ENCODE assay signal across 13 cellular contexts in the genomic region with DNA sequence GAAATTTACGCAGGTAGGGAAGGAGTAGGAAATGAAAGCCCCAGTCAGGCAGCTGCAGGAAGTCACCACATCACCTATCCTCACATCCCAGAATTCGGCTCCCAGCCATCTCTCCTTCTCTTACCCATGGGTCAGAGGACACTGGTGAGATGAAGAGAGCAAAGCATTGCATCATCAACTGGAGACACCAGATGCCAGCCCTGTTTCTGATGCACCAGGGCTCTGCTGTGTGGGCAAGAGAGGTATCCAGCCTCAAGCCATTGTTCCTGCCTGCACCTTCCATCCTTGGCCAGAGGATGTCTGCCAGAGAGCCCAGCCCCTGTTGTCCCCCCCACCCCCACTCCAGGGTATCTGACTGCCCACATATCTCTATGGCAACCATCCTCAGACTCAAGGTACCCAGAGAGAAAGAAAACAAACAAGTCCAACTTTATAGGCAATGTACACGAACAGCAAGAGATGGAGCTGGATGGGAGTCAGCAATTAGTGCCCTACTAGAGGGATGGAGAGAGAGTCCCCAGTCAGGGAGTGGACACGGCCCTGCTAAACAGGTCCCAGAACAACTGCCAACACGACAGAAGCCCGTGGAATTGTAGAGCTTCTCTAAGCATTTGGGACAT. TPM values are rescaled to one million over a fixed set of nuclear protein-coding genes. Genes with fewer than 3 reads are reported as not detected.
A peak's percentile ranks its signal among the peaks of the same experiment; 100 is the strongest.
DNase-seq lines count a peak whose midpoint lies in the region; ATAC-seq, FAIRE-seq and TF ChIP-seq lines count a peak whose summit lies in the region.
"Had no signal": no experiment of that assay in that cellular context is flagged by ENCODE, and none has a peak within 500 bp of the region (broad histone marks: within the 10 kb centered on the region; RNA-seq: fewer than 3 reads in every experiment).

No MANE protein-coding gene starts in this region.

- peak overlapping the region; percentile 79 for H3K4me3 Mint-ChIP-seq in T-helper 1 cell treated with Interleukin-12 subunit alpha and Interleukin-12 subunit beta and Interleukin-4 antibody, amounts not matched to agents 30 μg/mL and 1 μg/mL, for 36 hours
- H3K4me3 Mint-ChIP-seq in activated CD8-positive, alpha-beta T cell treated with anti-CD3 and anti-CD28 coated beads, Interleukin-2, amount 10 ng/mL, durations not matched to agents 7 days and 5 days = no peak overlapping the region

- no peaks in the 10 kb centered on the region for H3K27me3 Mint-ChIP-seq in T-helper 1 cell treated with Interleukin-12 subunit alpha and Interleukin-12 subunit beta and Interleukin-4 antibody, amounts not matched to agents 30 μg/mL and 1 μg/mL, for 36 hours (ENCODE audit: low read depth)
- no peaks in the 10 kb centered on the region for H3K27me3 Mint-ChIP-seq in activated CD8-positive, alpha-beta T cell treated with anti-CD3 and anti-CD28 coated beads, Interleukin-2, amount 10 ng/mL, durations not matched to agents 7 days and 5 days (ENCODE audit: low read depth)

- TF ChIP-seq POLR2A in HepG2 (IDR thresholded peaks at IDR 0.05; ENCODE audit: insufficient read depth in 1 of 2, low read depth in 2 of 2, low read length in 2 of 2) = no peak
- TF ChIP-seq POLR2A in stomach (IDR thresholded peaks at IDR 0.05) = no peak

- H3K36me3 Mint-ChIP-seq in T-helper 1 cell treated with Interleukin-12 subunit alpha and Interleukin-12 subunit beta and Interleukin-4 antibody, amounts not matched to agents 30 μg/mL and 1 μg/mL, for 36 hours (ENCODE audit: low read depth) = peaks cover 29% of the 10 kb centered on the region
- H3K36me3 Mint-ChIP-seq in activated CD8-positive, alpha-beta T cell treated with anti-CD3 and anti-CD28 coated beads, Interleukin-2, amount 10 ng/mL, durations not matched to agents 7 days and 5 days (ENCODE audit: low read depth) = peaks cover 40% of the 10 kb centered on the region

- peaks cover 13% of the 10 kb centered on the region; the same call in 1 of the 2 replicates for H4K20me1 ChIP-seq in HepG2 (ENCODE audit: insufficient read depth, low read length)

- BruUV-seq in HepG2 (replicated peaks; lab: Mats Ljungman, UMichigan) = no TSS peak

- no peak for TF ChIP-seq RAD21 in HepG2 (CRISPR knock-in tag; IDR thresholded peaks at IDR 0.05)

- H3K9me3 ChIP-seq in HepG2 (ENCODE audit: low read length) (no peaks in the 10 kb centered on the region), stomach (no peaks in the 10 kb centered on the region)

- intact Hi-C loops in HepG2 (cut with micrococcal nuclease; ENCODE audit: unreplicated experiment) = no loop called here
- intact Hi-C loops in stomach (cut with DNase I; ENCODE audit: low total_unique reads) = no loop called here
- intact Hi-C loops in head of caudate nucleus (cut with DNase I) = no loop called here

- POLR2A ChIA-PET in activated CD8-positive, alpha-beta T cell treated with anti-CD3 and anti-CD28 coated beads, Interleukin-2, amount 10 ng/mL, durations not matched to agents 7 days and 5 days (lab: Charles Lee) = interaction anchor here (0.9 kb wide), 1 partner anchor 25 kb away, joined by 3 read pairs; no protein-coding TSS in a partner anchor
- POLR2A ChIA-PET in HepG2 (lab: Yijun Ruan, JAX) = no interaction called here

- 90% methylated on average over 6 of the region's 6 CpGs for WGBS in HepG2 (ENCODE audit: low lambda C conversion rate)
- WGBS in stomach, 5 donors = 54 to 63% (median 61%) methylated on average over 6 of the region's 6 CpGs

- DNase-seq in T-helper 1 cell (no peak), HepG2 (ENCODE audit: low spot score) (no peak), stomach (no peak), ureter (ENCODE audit: low spot score) (no peak), head of caudate nucleus (no peak)
- no peak for DNase-seq in activated CD8-positive, alpha-beta T cell treated with anti-CD3 and anti-CD28 coated beads, Interleukin-2, amount 10 ng/mL, durations not matched to agents 7 days and 5 days
- DNase-seq: caudate nucleus; stimulated activated naive CD4-positive, alpha-beta T cell had no signal

- in situ Hi-C loops in HepG2 (cut with HindIII; ENCODE audit: extremely low pct_ligation_motif_present, low pct_unique_long_range_greater_than_20kb) = no loop called here

- TF ChIP-seq CTCF in HepG2 (CRISPR knock-in tag; IDR thresholded peaks at IDR 0.05) (no peak), stomach (IDR thresholded peaks at IDR 0.05) (no peak)

- no peaks in the 10 kb centered on the region for H3K9me3 Mint-ChIP-seq in T-helper 1 cell treated with Interleukin-12 subunit alpha and Interleukin-12 subunit beta and Interleukin-4 antibody, amounts not matched to agents 30 μg/mL and 1 μg/mL, for 36 hours
- no peaks in the 10 kb centered on the region for H3K9me3 Mint-ChIP-seq in activated CD8-positive, alpha-beta T cell treated with anti-CD3 and anti-CD28 coated beads, Interleukin-2, amount 10 ng/mL, durations not matched to agents 7 days and 5 days (ENCODE audit: insufficient read depth)

- H3K27ac Mint-ChIP-seq in T-helper 1 cell treated with Interleukin-12 subunit alpha and Interleukin-12 subunit beta and Interleukin-4 antibody, amounts not matched to agents 30 μg/mL and 1 μg/mL, for 36 hours = no peak overlapping the region
- H3K27ac Mint-ChIP-seq in activated CD8-positive, alpha-beta T cell treated with anti-CD3 and anti-CD28 coated beads, Interleukin-2, amount 10 ng/mL, durations not matched to agents 7 days and 5 days = peak overlapping the region; percentile 47

- H3K4me3 ChIP-seq in HepG2 (replicated peaks in 1 of 3; ENCODE audit: insufficient read depth in 1 of 3, low read depth in 2 of 3, low read length in 3 of 3) = no peak overlapping the region
- no peak overlapping the region for H3K4me3 ChIP-seq in stomach

- H3K4me1 Mint-ChIP-seq in T-helper 1 cell treated with Interleukin-12 subunit alpha and Interleukin-12 subunit beta and Interleukin-4 antibody, amounts not matched to agents 30 μg/mL and 1 μg/mL, for 36 hours (ENCODE audit: low read depth) = peaks cover 63% of the 10 kb centered on the region
- peaks cover 74% of the 10 kb centered on the region for H3K4me1 Mint-ChIP-seq in activated CD8-positive, alpha-beta T cell treated with anti-CD3 and anti-CD28 coated beads, Interleukin-2, amount 10 ng/mL, durations not matched to agents 7 days and 5 days (ENCODE audit: low read depth)

- no peak overlapping the region for H2AFZ ChIP-seq in HepG2 (ENCODE audit: low read length)

- CTCF ChIA-PET in activated CD8-positive, alpha-beta T cell treated with anti-CD3 and anti-CD28 coated beads, Interleukin-2, amount 10 ng/mL, durations not matched to agents 7 days and 5 days (lab: Charles Lee) = no interaction called here
- CTCF ChIA-PET in HepG2 (lab: Yijun Ruan, JAX; ENCODE audit: low intra/inter-chr PET ratio, low total read pairs) = no interaction called here

- no peak overlapping the region for H3K9ac ChIP-seq in HepG2 (ENCODE audit: insufficient read depth, low read depth, low read length)

- no peak for ATAC-seq in activated CD8-positive, alpha-beta T cell treated with anti-CD3 and anti-CD28 coated beads, Interleukin-2, amount 10 ng/mL, durations not matched to agents 7 days and 5 days
- ATAC-seq in HepG2 (no peak), HG03196 (IDR thresholded peaks at IDR 0.05; ENCODE audit: unreplicated experiment) (no peak)
- ATAC-seq: Panc1 had no signal

- H3K36me3 ChIP-seq in HepG2 (replicated peaks in 1 of 2; ENCODE audit: control insufficient read depth in 1 of 2, insufficient read depth in 2 of 2, low read length in 2 of 2) (peaks cover 4 to 27% of the 10 kb centered on the region in 2 experiments; a peak in 3 of 5 replicates), stomach (peaks cover 9 to 47% (median 33%) of the 10 kb centered on the region in 4 donors)

- TF ChIP-seq EP300 in HepG2 (IDR thresholded peaks at IDR 0.05; ENCODE audit: low read depth in 2 of 2, low read length in 2 of 2) = no peak
- TF ChIP-seq EP300 in HepG2 (CRISPR knock-in tag; IDR thresholded peaks at IDR 0.05; ENCODE audit: borderline replicate concordance) = no peak
- TF ChIP-seq EP300 in stomach (IDR thresholded peaks at IDR 0.05) = no peak

- no peak for FAIRE-seq in HepG2 (lab: Jason Lieb, UNC)
- FAIRE-seq: A204.1, keratinocyte had no signal

- H3K27ac ChIP-seq in HepG2 (ENCODE audit: extremely low read length, insufficient read depth, low read length) (peak overlapping the region; percentile 8), stomach (peak overlapping the region in 3 of 5 donors; percentile 11 to 90 (median 50))

- no peak overlapping the region for H3K4me2 ChIP-seq in HepG2 (ENCODE audit: low read depth, low read length)

- H3K27me3 ChIP-seq in HepG2 (ENCODE audit: control insufficient read depth in 1 of 2, insufficient read depth in 2 of 2, low read length in 2 of 2) (no peaks in the 10 kb centered on the region; a peak in 2 of 5 replicates), stomach (no peaks in the 10 kb centered on the region)

- H3K4me1 ChIP-seq in HepG2 (ENCODE audit: insufficient read depth, low read length) (peaks cover 39% of the 10 kb centered on the region), stomach (peaks cover 42 to 91% (median 73%) of the 10 kb centered on the region in 4 donors)

- peaks cover 20% of the 10 kb centered on the region for H3K79me2 ChIP-seq in HepG2 (ENCODE audit: insufficient read depth, low read length)

RNA-seq across cellular contexts. Expression of gene CAMK2G, which starts 3.0 kb away (rescaled TPM):
- 10 to 100 TPM; 43.2 to 48.4 TPM for total RNA-seq in activated CD8-positive, alpha-beta T cell treated with anti-CD3 and anti-CD28 coated beads, Interleukin-2, amount 10 ng/mL, durations not matched to agents 7 days and 5 days
- total RNA-seq in HepG2 (2016; rRNA removed; fragmentation: Illumina TruSeq; extraction: Trizol) (13.0 and 15.9 TPM in 2 replicates), stomach (10 to 100 TPM; 28.8 to 93.3 (median 31.9) TPM), ureter (80.5 TPM)
- total RNA-seq in HepG2 (2016; cell fraction: cytosol; rRNA removed; fragmentation: Illumina TruSeq; extraction: Trizol; ENCODE audit: low read depth) = 4.7 and 5.8 TPM in 2 replicates
- 10.6 and 15.6 TPM in 2 replicates for total RNA-seq in HepG2 (2016; cell fraction: insoluble cytoplasmic fraction; rRNA removed; fragmentation: Illumina TruSeq; extraction: Trizol)
- 10.3 and 11.5 TPM in 2 replicates for total RNA-seq in HepG2 (2016; cell fraction: membrane; rRNA removed; fragmentation: Illumina TruSeq; extraction: Trizol)
- 16.8 and 19.6 TPM in 2 replicates for total RNA-seq in HepG2 (2016; cell fraction: nucleus; rRNA removed; fragmentation: Illumina TruSeq; extraction: Trizol)
- polyA plus RNA-seq in HepG2 (2011; rRNA removed) (18.8 and 19.3 TPM in 2 replicates), stomach (10 to 100 TPM in 2 of 3 donors, 1 to 10 TPM in 1; 7.5 to 22.8 (median 11.0) TPM)
- polyA plus RNA-seq in HepG2 (2011; cell fraction: cytosol; rRNA removed) = 15.0 and 15.2 TPM in 2 replicates
- polyA plus RNA-seq in HepG2 (2011; cell fraction: nucleus; rRNA removed) = 53.3 and 57.3 TPM in 2 replicates
- 10.4 and 10.5 TPM in 2 replicates for polyA plus RNA-seq in HepG2 (2012)
- polyA plus RNA-seq in HepG2 (2016; cell fraction: cytosol; fragmentation: Illumina TruSeq; extraction: Trizol; ENCODE audit: low read depth) = 4.0 TPM in 2 replicates
- 9.8 and 10.5 TPM in 2 replicates for polyA plus RNA-seq in HepG2 (2016; cell fraction: insoluble cytoplasmic fraction; fragmentation: Illumina TruSeq; extraction: Trizol; ENCODE audit: low read depth)
- polyA plus RNA-seq in HepG2 (2016; cell fraction: membrane; fragmentation: Illumina TruSeq; extraction: Trizol; ENCODE audit: low read depth) = 5.7 and 6.7 TPM in 2 replicates
- polyA plus RNA-seq in HepG2 (2016; cell fraction: nucleus; fragmentation: Illumina TruSeq; extraction: Trizol; ENCODE audit: insufficient read depth, low read depth) = 46.0 and 46.5 TPM in 2 replicates
- polyA minus RNA-seq in HepG2 (2011; rRNA and poly(A)+ RNA removed; ENCODE audit: low replicate concordance) = 17.4 and 41.1 TPM in 2 replicates
- 7.7 and 8.2 TPM in 2 replicates for polyA minus RNA-seq in HepG2 (2011; cell fraction: cytosol; rRNA and poly(A)+ RNA removed)
- polyA minus RNA-seq in HepG2 (2011; cell fraction: nucleus; rRNA and poly(A)+ RNA removed) = 17.5 and 19.6 TPM in 2 replicates

RNA-seq across cellular contexts. Expression of gene PLAU, which starts 39.5 kb away (rescaled TPM):
- 1 to 10 TPM; 1.1 to 1.6 TPM for total RNA-seq in activated CD8-positive, alpha-beta T cell treated with anti-CD3 and anti-CD28 coated beads, Interleukin-2, amount 10 ng/mL, durations not matched to agents 7 days and 5 days
- 4.8 and 11.2 TPM in 2 replicates for total RNA-seq in HepG2 (2016; rRNA removed; fragmentation: Illumina TruSeq; extraction: Trizol)
- 1.9 and 6.6 TPM in 2 replicates for total RNA-seq in HepG2 (2016; cell fraction: cytosol; rRNA removed; fragmentation: Illumina TruSeq; extraction: Trizol; ENCODE audit: low read depth)
- total RNA-seq in HepG2 (2016; cell fraction: insoluble cytoplasmic fraction; rRNA removed; fragmentation: Illumina TruSeq; extraction: Trizol) = 5.2 and 16.9 TPM in 2 replicates
- total RNA-seq in HepG2 (2016; cell fraction: membrane; rRNA removed; fragmentation: Illumina TruSeq; extraction: Trizol) = 4.7 and 7.7 TPM in 2 replicates
- 9.1 and 18.5 TPM in 2 replicates for total RNA-seq in HepG2 (2016; cell fraction: nucleus; rRNA removed; fragmentation: Illumina TruSeq; extraction: Trizol)
- 0.37 and 0.45 TPM in 2 replicates for polyA plus RNA-seq in HepG2 (2011; rRNA removed)
- polyA plus RNA-seq in HepG2 (2011; cell fraction: cytosol; rRNA removed) = 0.39 and 0.50 TPM in 2 replicates
- polyA plus RNA-seq in HepG2 (2011; cell fraction: nucleus; rRNA removed) = 0.51 and 0.62 TPM in 2 replicates
- 0.13 and 0.16 TPM in 2 replicates for polyA plus RNA-seq in HepG2 (2012)
- 1.0 and 2.5 TPM in 2 replicates for polyA plus RNA-seq in HepG2 (2016; cell fraction: cytosol; fragmentation: Illumina TruSeq; extraction: Trizol; ENCODE audit: low read depth)
- 4.9 and 5.1 TPM in 2 replicates for polyA plus RNA-seq in HepG2 (2016; cell fraction: insoluble cytoplasmic fraction; fragmentation: Illumina TruSeq; extraction: Trizol; ENCODE audit: low read depth)
- polyA plus RNA-seq in HepG2 (2016; cell fraction: membrane; fragmentation: Illumina TruSeq; extraction: Trizol; ENCODE audit: low read depth) = 2.7 and 3.5 TPM in 2 replicates
- polyA plus RNA-seq in HepG2 (2016; cell fraction: nucleus; fragmentation: Illumina TruSeq; extraction: Trizol; ENCODE audit: insufficient read depth, low read depth) = 18.1 and 26.1 TPM in 2 replicates
- polyA minus RNA-seq in HepG2 (2011; rRNA and poly(A)+ RNA removed; ENCODE audit: low replicate concordance) = 0.10 and 5.1 TPM in 2 replicates
- polyA minus RNA-seq in HepG2 (2011; cell fraction: cytosol; rRNA and poly(A)+ RNA removed) = not detected in 2 replicates
- polyA minus RNA-seq in HepG2 (2011; cell fraction: nucleus; rRNA and poly(A)+ RNA removed) = 0.13 TPM in 1 of 2 replicates, not detected in the other
- total RNA-seq in stomach = 10 to 100 TPM in 2 of 5 donors, 1 to 10 TPM in 2, not detected in 1; 5.5 to 16.1 (median 9.3) TPM
- 10 to 100 TPM in 1 of 3 donors, 1 to 10 TPM in 2; 9.6 to 39.5 (median 9.9) TPM for polyA plus RNA-seq in stomach
- total RNA-seq in ureter = 13.8 TPM
